Comparison of ENCODE assay signal across 2 cellular contexts in the genomic region with DNA sequence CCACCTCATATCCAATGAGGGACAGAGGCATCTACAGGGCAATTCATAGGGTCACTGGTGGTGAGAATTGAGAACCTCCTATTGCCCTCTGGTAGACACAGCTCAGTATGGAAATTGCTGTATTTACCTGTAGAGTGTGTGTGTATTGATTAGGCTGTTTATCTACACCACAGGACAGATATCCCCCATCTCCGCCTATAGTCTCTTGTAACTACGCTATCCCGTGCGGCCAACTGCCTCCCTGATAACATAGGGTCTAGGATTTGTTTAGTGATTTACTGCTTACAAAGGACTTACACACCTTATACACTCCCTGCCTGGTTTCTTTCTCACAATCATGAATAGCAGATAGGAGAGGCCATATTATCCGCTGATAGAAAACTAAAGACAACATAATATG.
TF ChIP-seq lines count a peak whose summit lies in the region.

No MANE protein-coding gene starts in this region.

TF ChIP-seq in HEK293, 187 proteins besides CTCF, POLR2A, EP300 and RAD21:
- no peak for TF ChIP-seq SALL2 (tag by site-specific recombination; IDR thresholded peaks at IDR 0.05; ENCODE audit: borderline replicate concordance)
- TF ChIP-seq ZNF138 (tag by site-specific recombination; IDR thresholded peaks at IDR 0.05; ENCODE audit: borderline replicate concordance) = no peak
- TF ChIP-seq ZNF324 (tag by site-specific recombination; IDR thresholded peaks at IDR 0.05) = no peak
- TF ChIP-seq KLF8 (tag by site-specific recombination; IDR thresholded peaks at IDR 0.05) = no peak
- TF ChIP-seq GLIS1 (tag by site-specific recombination; IDR thresholded peaks at IDR 0.05) = no peak
- TF ChIP-seq PRDM10 (tag by site-specific recombination; IDR thresholded peaks at IDR 0.05) = peak; percentile 50; the same call in 1 of the 2 replicates
- no peak for TF ChIP-seq ZSCAN16 (tag by site-specific recombination; IDR thresholded peaks at IDR 0.05)

TF ChIP-seq in GM12878, 131 proteins besides CTCF, POLR2A, EP300 and RAD21:
- no peak for TF ChIP-seq ZNF274 (IDR thresholded peaks at IDR 0.05; ENCODE audit: insufficient read depth, insufficient read length)
- TF ChIP-seq RCOR1 (conservative IDR thresholded peaks at IDR 0.05; ENCODE audit: low read depth, low read length) = no peak
